ENCODE assay signal across 8 cellular contexts in the genomic region with DNA sequence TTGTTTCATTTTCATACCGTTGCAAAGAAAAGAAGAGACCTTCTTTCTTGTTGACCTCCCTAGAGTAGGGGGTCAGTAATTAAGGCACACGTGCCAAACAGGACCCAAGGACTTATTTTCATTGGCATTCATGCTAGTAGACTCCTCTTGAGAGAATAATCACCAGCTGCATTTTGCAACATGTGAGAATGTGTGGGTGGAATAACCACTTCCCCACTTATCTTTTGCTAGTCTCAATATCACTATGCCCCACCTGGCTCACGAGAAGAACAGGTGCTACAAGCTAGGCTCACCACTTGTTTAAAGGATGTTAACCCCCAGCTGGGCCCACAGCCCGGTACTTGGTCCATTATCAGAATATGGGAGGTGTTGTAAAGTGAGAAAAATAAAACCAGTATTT.
DNase-seq lines count a peak whose midpoint lies in the region; ATAC-seq and TF ChIP-seq lines count a peak whose summit lies in the region.

No MANE protein-coding gene starts in this region.

- H3K27ac ChIP-seq in RWPE1 (no peak overlapping the region), WERI-Rb-1 (no peak overlapping the region), gastroesophageal sphincter (no peak overlapping the region)

- H3K27me3 ChIP-seq in GM06990 (replicated peaks; ENCODE audit: control insufficient read depth, insufficient read depth, low read length), result no peaks in the 10 kb centered on the region
- no peaks in the 10 kb centered on the region for H3K27me3 ChIP-seq in WERI-Rb-1 (ENCODE audit: insufficient read depth, low read depth, severe bottlenecking)
- H3K27me3 ChIP-seq in gastroesophageal sphincter, result no peaks in the 10 kb centered on the region

- 62 to 67% methylated on average over 1 to 4 of the region's 4 CpGs for WGBS in gastroesophageal sphincter (ENCODE audit: low coverage in 1 of 2), 2 donors

- TF ChIP-seq CTCF in GM06990 (IDR thresholded peaks at IDR 0.05; ENCODE audit: insufficient read depth, low read length, poor library complexity, severe bottlenecking) (no peak), GM20000 (IDR thresholded peaks at IDR 0.05; ENCODE audit: extremely low read depth, missing control alignments) (no peak), activated B cell treated with CpG ODN at 0.5 μM for 24 hours (IDR thresholded peaks at IDR 0.05) (no peak), RWPE1 (conservative IDR thresholded peaks at IDR 0.05; ENCODE audit: low read depth) (no peak), WERI-Rb-1 (IDR thresholded peaks at IDR 0.05; ENCODE audit: low read depth, low read length) (no peak), gastroesophageal sphincter (IDR thresholded peaks at IDR 0.05) (no peak), omental fat pad (IDR thresholded peaks at IDR 0.05) (no peak)

- no peak overlapping the region for H3K4me3 ChIP-seq in GM06990 (replicated peaks; ENCODE audit: low read depth, low read length)
- no peak overlapping the region for H3K4me3 ChIP-seq in WERI-Rb-1 (ENCODE audit: low read depth, low read length)
- no peak overlapping the region for H3K4me3 ChIP-seq in gastroesophageal sphincter

- POLR2A ChIA-PET in activated B cell treated with CpG ODN at 0.5 μM for 24 hours (lab: Charles Lee), result interaction anchor here (0.5 to 5.3 kb wide), 14 partner anchors 10 to 612 kb away, joined by 3 to 50 read pairs (median 7); partner anchors contain the start of gene MEF2C
- POLR2A ChIA-PET in RWPE1 (lab: Yijun Ruan, JAX; ENCODE audit: low non-redundant PET), result no interaction called here

- CTCF ChIA-PET in activated B cell treated with CpG ODN at 0.5 μM for 24 hours (lab: Charles Lee), result interaction anchor here (1.6 to 2.3 kb wide), 3 partner anchors 30 to 613 kb away, joined by 5 to 11 read pairs (median 5); no protein-coding TSS in a partner anchor
- CTCF ChIA-PET in RWPE1 (lab: Yijun Ruan, JAX), result no interaction called here

- no peak for TF ChIP-seq EP300 in gastroesophageal sphincter (IDR thresholded peaks at IDR 0.05)

- H3K36me3 Mint-ChIP-seq in activated B cell treated with CpG ODN at 0.5 μM for 24 hours (ENCODE audit: low read depth), result no peaks in the 10 kb centered on the region

- H3K27ac Mint-ChIP-seq in activated B cell treated with CpG ODN at 0.5 μM for 24 hours, result peak overlapping the region; percentile 80

- DNase-seq in GM06990 (ENCODE audit: extremely low read depth, insufficient read length) (peak; percentile 74), GM20000 (ENCODE audit: low spot score) (peak; percentile 50), activated B cell treated with CpG ODN at 0.5 μM for 24 hours (peak; percentile 29), RWPE1 (ENCODE audit: low spot score) (no peak), WERI-Rb-1 (no peak), omental fat pad (ENCODE audit: low spot score) (no peak)

- no peak for TF ChIP-seq POLR2A in gastroesophageal sphincter (IDR thresholded peaks at IDR 0.05)

- no peaks in the 10 kb centered on the region for H3K27me3 Mint-ChIP-seq in activated B cell treated with CpG ODN at 0.5 μM for 24 hours

- no peaks in the 10 kb centered on the region for H3K4me1 ChIP-seq in gastroesophageal sphincter

- intact Hi-C loops in activated B cell treated with CpG ODN at 0.5 μM for 24 hours (cut with micrococcal nuclease), result loop anchor here (1.0 to 2.0 kb wide), 6 partner anchors 29 to 609 kb away; no protein-coding TSS in a partner anchor

- H3K36me3 ChIP-seq in GM06990 (ENCODE audit: control insufficient read depth, insufficient read depth, low read length) (no peaks in the 10 kb centered on the region), WERI-Rb-1 (no peaks in the 10 kb centered on the region), gastroesophageal sphincter (no peaks in the 10 kb centered on the region)

- H3K4me3 Mint-ChIP-seq in activated B cell treated with CpG ODN at 0.5 μM for 24 hours, result peak overlapping the region; percentile 42

- peaks cover 49% of the 10 kb centered on the region for H3K4me1 Mint-ChIP-seq in activated B cell treated with CpG ODN at 0.5 μM for 24 hours

- H3K9me3 ChIP-seq in WERI-Rb-1 (ENCODE audit: severe bottlenecking) (no peaks in the 10 kb centered on the region), gastroesophageal sphincter (no peaks in the 10 kb centered on the region)

- ATAC-seq in HG03469 (IDR thresholded peaks at IDR 0.05; ENCODE audit: unreplicated experiment) (peak; percentile 81), activated B cell treated with CpG ODN at 0.5 μM for 24 hours (ENCODE audit: low read depth) (peak; percentile 79), gastroesophageal sphincter (no peak), omental fat pad (ENCODE audit: low FRiP score) (no peak)

- no peaks in the 10 kb centered on the region for H3K9me3 Mint-ChIP-seq in activated B cell treated with CpG ODN at 0.5 μM for 24 hours

Comparison
In these comparisons a context has a peak if more than half of its experiments do, and no peak if none do; other contexts are left out.
1. DNase-seq: peak in GM06990 (single experiment), GM20000 (single experiment) and activated B cell treated with CpG ODN at 0.5 μM for 24 hours (single experiment); none in RWPE1 (single experiment), WERI-Rb-1 (single experiment) and omental fat pad (single experiment).
2. ATAC-seq: peak in HG03469 (single experiment) and activated B cell treated with CpG ODN at 0.5 μM for 24 hours (single experiment); none in gastroesophageal sphincter (single experiment) and omental fat pad (single experiment).